In the genomic region with DNA sequence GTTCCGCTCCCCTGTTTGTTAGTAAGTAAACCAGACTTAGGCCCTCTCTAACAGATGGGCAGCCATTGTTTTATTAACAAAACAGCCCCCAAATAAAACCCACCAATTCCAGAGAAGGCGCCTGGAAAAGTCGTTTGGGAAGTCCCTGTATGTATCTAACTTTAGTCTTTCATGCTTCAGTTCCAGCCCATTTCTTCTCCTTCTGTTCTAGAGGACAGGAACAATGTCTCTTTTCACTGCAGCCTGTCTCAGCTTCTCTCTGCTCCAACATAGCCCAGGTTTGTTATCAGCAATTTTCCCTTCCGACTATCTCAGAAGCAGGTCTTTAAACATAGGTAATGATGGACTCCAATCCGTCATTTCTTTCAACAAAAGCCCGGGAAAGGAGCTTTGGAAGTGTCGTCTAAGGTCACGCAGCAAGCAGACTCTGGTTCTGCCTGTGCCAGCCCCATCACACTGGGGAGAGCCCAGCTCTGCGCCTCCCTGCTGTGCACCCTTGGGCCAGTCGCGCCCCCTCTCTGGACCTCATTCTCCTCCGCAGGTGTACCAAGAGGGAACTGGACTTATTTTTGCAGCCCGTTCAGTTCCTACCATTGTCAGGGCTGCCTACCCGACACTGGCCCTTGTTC, we compare ENCODE assay signal across 1 cellular context.
TF ChIP-seq lines count a peak whose summit lies in the region.

No MANE protein-coding gene starts in this region.

TF ChIP-seq in K562, 482 proteins besides CTCF, POLR2A, EP300 and RAD21 (continued from another document):
- TF ChIP-seq, protein P1, sequence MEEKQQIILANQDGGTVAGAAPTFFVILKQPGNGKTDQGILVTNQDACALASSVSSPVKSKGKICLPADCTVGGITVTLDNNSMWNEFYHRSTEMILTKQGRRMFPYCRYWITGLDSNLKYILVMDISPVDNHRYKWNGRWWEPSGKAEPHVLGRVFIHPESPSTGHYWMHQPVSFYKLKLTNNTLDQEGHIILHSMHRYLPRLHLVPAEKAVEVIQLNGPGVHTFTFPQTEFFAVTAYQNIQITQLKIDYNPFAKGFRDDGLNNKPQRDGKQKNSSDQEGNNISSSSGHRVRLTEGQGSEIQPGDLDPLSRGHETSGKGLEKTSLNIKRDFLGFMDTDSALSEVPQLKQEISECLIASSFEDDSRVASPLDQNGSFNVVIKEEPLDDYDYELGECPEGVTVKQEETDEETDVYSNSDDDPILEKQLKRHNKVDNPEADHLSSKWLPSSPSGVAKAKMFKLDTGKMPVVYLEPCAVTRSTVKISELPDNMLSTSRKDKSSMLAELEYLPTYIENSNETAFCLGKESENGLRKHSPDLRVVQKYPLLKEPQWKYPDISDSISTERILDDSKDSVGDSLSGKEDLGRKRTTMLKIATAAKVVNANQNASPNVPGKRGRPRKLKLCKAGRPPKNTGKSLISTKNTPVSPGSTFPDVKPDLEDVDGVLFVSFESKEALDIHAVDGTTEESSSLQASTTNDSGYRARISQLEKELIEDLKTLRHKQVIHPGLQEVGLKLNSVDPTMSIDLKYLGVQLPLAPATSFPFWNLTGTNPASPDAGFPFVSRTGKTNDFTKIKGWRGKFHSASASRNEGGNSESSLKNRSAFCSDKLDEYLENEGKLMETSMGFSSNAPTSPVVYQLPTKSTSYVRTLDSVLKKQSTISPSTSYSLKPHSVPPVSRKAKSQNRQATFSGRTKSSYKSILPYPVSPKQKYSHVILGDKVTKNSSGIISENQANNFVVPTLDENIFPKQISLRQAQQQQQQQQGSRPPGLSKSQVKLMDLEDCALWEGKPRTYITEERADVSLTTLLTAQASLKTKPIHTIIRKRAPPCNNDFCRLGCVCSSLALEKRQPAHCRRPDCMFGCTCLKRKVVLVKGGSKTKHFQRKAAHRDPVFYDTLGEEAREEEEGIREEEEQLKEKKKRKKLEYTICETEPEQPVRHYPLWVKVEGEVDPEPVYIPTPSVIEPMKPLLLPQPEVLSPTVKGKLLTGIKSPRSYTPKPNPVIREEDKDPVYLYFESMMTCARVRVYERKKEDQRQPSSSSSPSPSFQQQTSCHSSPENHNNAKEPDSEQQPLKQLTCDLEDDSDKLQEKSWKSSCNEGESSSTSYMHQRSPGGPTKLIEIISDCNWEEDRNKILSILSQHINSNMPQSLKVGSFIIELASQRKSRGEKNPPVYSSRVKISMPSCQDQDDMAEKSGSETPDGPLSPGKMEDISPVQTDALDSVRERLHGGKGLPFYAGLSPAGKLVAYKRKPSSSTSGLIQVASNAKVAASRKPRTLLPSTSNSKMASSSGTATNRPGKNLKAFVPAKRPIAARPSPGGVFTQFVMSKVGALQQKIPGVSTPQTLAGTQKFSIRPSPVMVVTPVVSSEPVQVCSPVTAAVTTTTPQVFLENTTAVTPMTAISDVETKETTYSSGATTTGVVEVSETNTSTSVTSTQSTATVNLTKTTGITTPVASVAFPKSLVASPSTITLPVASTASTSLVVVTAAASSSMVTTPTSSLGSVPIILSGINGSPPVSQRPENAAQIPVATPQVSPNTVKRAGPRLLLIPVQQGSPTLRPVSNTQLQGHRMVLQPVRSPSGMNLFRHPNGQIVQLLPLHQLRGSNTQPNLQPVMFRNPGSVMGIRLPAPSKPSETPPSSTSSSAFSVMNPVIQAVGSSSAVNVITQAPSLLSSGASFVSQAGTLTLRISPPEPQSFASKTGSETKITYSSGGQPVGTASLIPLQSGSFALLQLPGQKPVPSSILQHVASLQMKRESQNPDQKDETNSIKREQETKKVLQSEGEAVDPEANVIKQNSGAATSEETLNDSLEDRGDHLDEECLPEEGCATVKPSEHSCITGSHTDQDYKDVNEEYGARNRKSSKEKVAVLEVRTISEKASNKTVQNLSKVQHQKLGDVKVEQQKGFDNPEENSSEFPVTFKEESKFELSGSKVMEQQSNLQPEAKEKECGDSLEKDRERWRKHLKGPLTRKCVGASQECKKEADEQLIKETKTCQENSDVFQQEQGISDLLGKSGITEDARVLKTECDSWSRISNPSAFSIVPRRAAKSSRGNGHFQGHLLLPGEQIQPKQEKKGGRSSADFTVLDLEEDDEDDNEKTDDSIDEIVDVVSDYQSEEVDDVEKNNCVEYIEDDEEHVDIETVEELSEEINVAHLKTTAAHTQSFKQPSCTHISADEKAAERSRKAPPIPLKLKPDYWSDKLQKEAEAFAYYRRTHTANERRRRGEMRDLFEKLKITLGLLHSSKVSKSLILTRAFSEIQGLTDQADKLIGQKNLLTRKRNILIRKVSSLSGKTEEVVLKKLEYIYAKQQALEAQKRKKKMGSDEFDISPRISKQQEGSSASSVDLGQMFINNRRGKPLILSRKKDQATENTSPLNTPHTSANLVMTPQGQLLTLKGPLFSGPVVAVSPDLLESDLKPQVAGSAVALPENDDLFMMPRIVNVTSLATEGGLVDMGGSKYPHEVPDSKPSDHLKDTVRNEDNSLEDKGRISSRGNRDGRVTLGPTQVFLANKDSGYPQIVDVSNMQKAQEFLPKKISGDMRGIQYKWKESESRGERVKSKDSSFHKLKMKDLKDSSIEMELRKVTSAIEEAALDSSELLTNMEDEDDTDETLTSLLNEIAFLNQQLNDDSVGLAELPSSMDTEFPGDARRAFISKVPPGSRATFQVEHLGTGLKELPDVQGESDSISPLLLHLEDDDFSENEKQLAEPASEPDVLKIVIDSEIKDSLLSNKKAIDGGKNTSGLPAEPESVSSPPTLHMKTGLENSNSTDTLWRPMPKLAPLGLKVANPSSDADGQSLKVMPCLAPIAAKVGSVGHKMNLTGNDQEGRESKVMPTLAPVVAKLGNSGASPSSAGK (IDR thresholded peaks at IDR 0.05) = peak; percentile 35; the same call in 1 of the 2 replicates
- TF ChIP-seq, protein P2, sequence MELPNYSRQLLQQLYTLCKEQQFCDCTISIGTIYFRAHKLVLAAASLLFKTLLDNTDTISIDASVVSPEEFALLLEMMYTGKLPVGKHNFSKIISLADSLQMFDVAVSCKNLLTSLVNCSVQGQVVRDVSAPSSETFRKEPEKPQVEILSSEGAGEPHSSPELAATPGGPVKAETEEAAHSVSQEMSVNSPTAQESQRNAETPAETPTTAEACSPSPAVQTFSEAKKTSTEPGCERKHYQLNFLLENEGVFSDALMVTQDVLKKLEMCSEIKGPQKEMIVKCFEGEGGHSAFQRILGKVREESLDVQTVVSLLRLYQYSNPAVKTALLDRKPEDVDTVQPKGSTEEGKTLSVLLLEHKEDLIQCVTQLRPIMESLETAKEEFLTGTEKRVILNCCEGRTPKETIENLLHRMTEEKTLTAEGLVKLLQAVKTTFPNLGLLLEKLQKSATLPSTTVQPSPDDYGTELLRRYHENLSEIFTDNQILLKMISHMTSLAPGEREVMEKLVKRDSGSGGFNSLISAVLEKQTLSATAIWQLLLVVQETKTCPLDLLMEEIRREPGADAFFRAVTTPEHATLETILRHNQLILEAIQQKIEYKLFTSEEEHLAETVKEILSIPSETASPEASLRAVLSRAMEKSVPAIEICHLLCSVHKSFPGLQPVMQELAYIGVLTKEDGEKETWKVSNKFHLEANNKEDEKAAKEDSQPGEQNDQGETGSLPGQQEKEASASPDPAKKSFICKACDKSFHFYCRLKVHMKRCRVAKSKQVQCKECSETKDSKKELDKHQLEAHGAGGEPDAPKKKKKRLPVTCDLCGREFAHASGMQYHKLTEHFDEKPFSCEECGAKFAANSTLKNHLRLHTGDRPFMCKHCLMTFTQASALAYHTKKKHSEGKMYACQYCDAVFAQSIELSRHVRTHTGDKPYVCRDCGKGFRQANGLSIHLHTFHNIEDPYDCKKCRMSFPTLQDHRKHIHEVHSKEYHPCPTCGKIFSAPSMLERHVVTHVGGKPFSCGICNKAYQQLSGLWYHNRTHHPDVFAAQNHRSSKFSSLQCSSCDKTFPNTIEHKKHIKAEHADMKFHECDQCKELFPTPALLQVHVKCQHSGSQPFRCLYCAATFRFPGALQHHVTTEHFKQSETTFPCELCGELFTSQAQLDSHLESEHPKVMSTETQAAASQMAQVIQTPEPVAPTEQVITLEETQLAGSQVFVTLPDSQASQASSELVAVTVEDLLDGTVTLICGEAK (IDR thresholded peaks at IDR 0.05) = peak; percentile 23
- TF ChIP-seq, protein P2 (CRISPR knock-in tag; IDR thresholded peaks at IDR 0.05) = no peak
- TF ChIP-seq MECOM (CRISPR knock-in tag; IDR thresholded peaks at IDR 0.05) = 0 out of 2 replicates have a peak, but pooled peaks have one; percentile 44
- no peak for TF ChIP-seq TEAD1 (CRISPR knock-in tag; IDR thresholded peaks at IDR 0.05)
- no peak for TF ChIP-seq DPF2 (IDR thresholded peaks at IDR 0.05)
- TF ChIP-seq ZFX (CRISPR knock-in tag; IDR thresholded peaks at IDR 0.05) = peak; percentile 34; the same call in 1 of the 2 replicates
- TF ChIP-seq CHD4 (IDR thresholded peaks at IDR 0.05; ENCODE audit: insufficient read depth, insufficient replicate concordance, low read depth, low read length, poor library complexity, severe bottlenecking) = peak; percentile 88
- TF ChIP-seq ZFP36 (IDR thresholded peaks at IDR 0.05; ENCODE audit: low read depth, low read length, partially characterized antibody) = peak; percentile 92
- no peak for TF ChIP-seq HCFC1 (IDR thresholded peaks at IDR 0.05; ENCODE audit: low read depth, low read length)
- peak; percentile 48 for TF ChIP-seq RBBP5 (IDR thresholded peaks at IDR 0.05; ENCODE audit: borderline replicate concordance, insufficient read depth, low read length, poor library complexity, severe bottlenecking)
- TF ChIP-seq, protein P3, sequence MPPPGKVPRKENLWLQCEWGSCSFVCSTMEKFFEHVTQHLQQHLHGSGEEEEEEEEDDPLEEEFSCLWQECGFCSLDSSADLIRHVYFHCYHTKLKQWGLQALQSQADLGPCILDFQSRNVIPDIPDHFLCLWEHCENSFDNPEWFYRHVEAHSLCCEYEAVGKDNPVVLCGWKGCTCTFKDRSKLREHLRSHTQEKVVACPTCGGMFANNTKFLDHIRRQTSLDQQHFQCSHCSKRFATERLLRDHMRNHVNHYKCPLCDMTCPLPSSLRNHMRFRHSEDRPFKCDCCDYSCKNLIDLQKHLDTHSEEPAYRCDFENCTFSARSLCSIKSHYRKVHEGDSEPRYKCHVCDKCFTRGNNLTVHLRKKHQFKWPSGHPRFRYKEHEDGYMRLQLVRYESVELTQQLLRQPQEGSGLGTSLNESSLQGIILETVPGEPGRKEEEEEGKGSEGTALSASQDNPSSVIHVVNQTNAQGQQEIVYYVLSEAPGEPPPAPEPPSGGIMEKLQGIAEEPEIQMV (tag; conservative IDR thresholded peaks at IDR 0.05; ENCODE audit: low read depth) = no peak
TF ChIP-seq in K562: peak in this region for 25.
